1 cellular context compared by ENCODE assay signal in genomic region chr17:62058611-62059010, GRCh38.
TF ChIP-seq lines count a peak whose summit lies in the region.

No MANE protein-coding gene starts in this region.

TF ChIP-seq in WTC11, 78 proteins besides CTCF, POLR2A, EP300 and RAD21 (continued from another document):
- TF ChIP-seq PREB (CRISPR knock-in tag; IDR thresholded peaks at IDR 0.05; ENCODE audit: borderline replicate concordance) (no peak), KAT7 (CRISPR knock-in tag; IDR thresholded peaks at IDR 0.05; ENCODE audit: borderline replicate concordance) (no peak), CBFB (CRISPR knock-in tag; IDR thresholded peaks at IDR 0.05; ENCODE audit: low read depth) (no peak), ESRRA (CRISPR knock-in tag; IDR thresholded peaks at IDR 0.05; ENCODE audit: borderline replicate concordance) (no peak), HMGA2 (CRISPR knock-in tag; IDR thresholded peaks at IDR 0.05) (no peak), ATF6 (CRISPR knock-in tag; IDR thresholded peaks at IDR 0.05) (no peak), NR2C2 (CRISPR knock-in tag; IDR thresholded peaks at IDR 0.05) (no peak), ZNF232 (CRISPR knock-in tag; IDR thresholded peaks at IDR 0.05) (no peak)
- TF ChIP-seq, protein P1, sequence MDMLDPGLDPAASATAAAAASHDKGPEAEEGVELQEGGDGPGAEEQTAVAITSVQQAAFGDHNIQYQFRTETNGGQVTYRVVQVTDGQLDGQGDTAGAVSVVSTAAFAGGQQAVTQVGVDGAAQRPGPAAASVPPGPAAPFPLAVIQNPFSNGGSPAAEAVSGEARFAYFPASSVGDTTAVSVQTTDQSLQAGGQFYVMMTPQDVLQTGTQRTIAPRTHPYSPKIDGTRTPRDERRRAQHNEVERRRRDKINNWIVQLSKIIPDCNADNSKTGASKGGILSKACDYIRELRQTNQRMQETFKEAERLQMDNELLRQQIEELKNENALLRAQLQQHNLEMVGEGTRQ (CRISPR knock-in tag; IDR thresholded peaks at IDR 0.05) = no peak
- TF ChIP-seq, protein P2, sequence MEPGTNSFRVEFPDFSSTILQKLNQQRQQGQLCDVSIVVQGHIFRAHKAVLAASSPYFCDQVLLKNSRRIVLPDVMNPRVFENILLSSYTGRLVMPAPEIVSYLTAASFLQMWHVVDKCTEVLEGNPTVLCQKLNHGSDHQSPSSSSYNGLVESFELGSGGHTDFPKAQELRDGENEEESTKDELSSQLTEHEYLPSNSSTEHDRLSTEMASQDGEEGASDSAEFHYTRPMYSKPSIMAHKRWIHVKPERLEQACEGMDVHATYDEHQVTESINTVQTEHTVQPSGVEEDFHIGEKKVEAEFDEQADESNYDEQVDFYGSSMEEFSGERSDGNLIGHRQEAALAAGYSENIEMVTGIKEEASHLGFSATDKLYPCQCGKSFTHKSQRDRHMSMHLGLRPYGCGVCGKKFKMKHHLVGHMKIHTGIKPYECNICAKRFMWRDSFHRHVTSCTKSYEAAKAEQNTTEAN (CRISPR knock-in tag; IDR thresholded peaks at IDR 0.05) = no peak
- TF ChIP-seq, protein P3, sequence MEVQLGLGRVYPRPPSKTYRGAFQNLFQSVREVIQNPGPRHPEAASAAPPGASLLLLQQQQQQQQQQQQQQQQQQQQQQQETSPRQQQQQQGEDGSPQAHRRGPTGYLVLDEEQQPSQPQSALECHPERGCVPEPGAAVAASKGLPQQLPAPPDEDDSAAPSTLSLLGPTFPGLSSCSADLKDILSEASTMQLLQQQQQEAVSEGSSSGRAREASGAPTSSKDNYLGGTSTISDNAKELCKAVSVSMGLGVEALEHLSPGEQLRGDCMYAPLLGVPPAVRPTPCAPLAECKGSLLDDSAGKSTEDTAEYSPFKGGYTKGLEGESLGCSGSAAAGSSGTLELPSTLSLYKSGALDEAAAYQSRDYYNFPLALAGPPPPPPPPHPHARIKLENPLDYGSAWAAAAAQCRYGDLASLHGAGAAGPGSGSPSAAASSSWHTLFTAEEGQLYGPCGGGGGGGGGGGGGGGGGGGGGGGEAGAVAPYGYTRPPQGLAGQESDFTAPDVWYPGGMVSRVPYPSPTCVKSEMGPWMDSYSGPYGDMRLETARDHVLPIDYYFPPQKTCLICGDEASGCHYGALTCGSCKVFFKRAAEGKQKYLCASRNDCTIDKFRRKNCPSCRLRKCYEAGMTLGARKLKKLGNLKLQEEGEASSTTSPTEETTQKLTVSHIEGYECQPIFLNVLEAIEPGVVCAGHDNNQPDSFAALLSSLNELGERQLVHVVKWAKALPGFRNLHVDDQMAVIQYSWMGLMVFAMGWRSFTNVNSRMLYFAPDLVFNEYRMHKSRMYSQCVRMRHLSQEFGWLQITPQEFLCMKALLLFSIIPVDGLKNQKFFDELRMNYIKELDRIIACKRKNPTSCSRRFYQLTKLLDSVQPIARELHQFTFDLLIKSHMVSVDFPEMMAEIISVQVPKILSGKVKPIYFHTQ (CRISPR knock-in tag; IDR thresholded peaks at IDR 0.05) = no peak
- TF ChIP-seq, protein P4, sequence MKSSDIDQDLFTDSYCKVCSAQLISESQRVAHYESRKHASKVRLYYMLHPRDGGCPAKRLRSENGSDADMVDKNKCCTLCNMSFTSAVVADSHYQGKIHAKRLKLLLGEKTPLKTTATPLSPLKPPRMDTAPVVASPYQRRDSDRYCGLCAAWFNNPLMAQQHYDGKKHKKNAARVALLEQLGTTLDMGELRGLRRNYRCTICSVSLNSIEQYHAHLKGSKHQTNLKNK (CRISPR knock-in tag; IDR thresholded peaks at IDR 0.05) = no peak
- TF ChIP-seq, protein P5, sequence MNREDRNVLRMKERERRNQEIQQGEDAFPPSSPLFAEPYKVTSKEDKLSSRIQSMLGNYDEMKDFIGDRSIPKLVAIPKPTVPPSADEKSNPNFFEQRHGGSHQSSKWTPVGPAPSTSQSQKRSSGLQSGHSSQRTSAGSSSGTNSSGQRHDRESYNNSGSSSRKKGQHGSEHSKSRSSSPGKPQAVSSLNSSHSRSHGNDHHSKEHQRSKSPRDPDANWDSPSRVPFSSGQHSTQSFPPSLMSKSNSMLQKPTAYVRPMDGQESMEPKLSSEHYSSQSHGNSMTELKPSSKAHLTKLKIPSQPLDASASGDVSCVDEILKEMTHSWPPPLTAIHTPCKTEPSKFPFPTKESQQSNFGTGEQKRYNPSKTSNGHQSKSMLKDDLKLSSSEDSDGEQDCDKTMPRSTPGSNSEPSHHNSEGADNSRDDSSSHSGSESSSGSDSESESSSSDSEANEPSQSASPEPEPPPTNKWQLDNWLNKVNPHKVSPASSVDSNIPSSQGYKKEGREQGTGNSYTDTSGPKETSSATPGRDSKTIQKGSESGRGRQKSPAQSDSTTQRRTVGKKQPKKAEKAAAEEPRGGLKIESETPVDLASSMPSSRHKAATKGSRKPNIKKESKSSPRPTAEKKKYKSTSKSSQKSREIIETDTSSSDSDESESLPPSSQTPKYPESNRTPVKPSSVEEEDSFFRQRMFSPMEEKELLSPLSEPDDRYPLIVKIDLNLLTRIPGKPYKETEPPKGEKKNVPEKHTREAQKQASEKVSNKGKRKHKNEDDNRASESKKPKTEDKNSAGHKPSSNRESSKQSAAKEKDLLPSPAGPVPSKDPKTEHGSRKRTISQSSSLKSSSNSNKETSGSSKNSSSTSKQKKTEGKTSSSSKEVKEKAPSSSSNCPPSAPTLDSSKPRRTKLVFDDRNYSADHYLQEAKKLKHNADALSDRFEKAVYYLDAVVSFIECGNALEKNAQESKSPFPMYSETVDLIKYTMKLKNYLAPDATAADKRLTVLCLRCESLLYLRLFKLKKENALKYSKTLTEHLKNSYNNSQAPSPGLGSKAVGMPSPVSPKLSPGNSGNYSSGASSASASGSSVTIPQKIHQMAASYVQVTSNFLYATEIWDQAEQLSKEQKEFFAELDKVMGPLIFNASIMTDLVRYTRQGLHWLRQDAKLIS (CRISPR knock-in tag; IDR thresholded peaks at IDR 0.05; ENCODE audit: borderline replicate concordance) = no peak
